In genomic region chr11:106062592-106062949, GRCh38 we compare ENCODE assay signal across 15 cellular contexts.
"Had no signal": no experiment of that assay in that cellular context is flagged by ENCODE, and none has a peak within 500 bp of the region (broad histone marks: within the 10 kb centered on the region; RNA-seq: fewer than 3 reads in every experiment).

No MANE protein-coding gene starts in this region.

- ATAC-seq: body of pancreas had no signal

- H3K9me3 Mint-ChIP-seq: activated CD4-positive, alpha-beta T cell treated with anti-CD3 and anti-CD28 coated beads, Interleukin-2, amount 10 ng/mL, durations not matched to agents 24 days and 14 days; activated naive CD8-positive, alpha-beta T cell treated with anti-CD3 and anti-CD28 coated beads, Interleukin-2, amount 10 ng/mL, durations not matched to agents 7 days and 5 days; immature natural killer cell; nephron progenitor cell had no signal

- H3K27ac ChIP-seq: body of pancreas, left ventricle myocardium inferior, sigmoid colon, spleen had no signal

- DNase-seq: activated CD4-positive, alpha-beta T cell treated with anti-CD3 and anti-CD28 coated beads, Interleukin-2, amount 10 ng/mL, durations not matched to agents 24 days and 14 days; activated CD4-positive, CD25-positive, alpha-beta regulatory T cell; activated gamma-delta T cell treated with Interleukin-2 at 50 U/mL for 16 hours; activated naive CD8-positive, alpha-beta T cell treated with anti-CD3 and anti-CD28 coated beads, Interleukin-2, amount 10 ng/mL, durations not matched to agents 7 days and 5 days; body of pancreas; immature natural killer cell; kidney glomerular epithelial cell; left ventricle myocardium inferior; mammary epithelial cell; midbrain; nephron progenitor cell; nucleus accumbens; sigmoid colon; spleen; stimulated activated naive B cell treated with anti-CD40 and anti-IgM and Interleukin-4, amounts not matched to agents 10 μg/mL and 1 μg/mL and 100 μg/mL, for 72 hours had no signal

- H3K4me1 Mint-ChIP-seq: nephron progenitor cell had no signal

- H3K4me3 ChIP-seq: body of pancreas, left ventricle myocardium inferior, sigmoid colon, spleen had no signal

- H3K4me1 ChIP-seq: body of pancreas, left ventricle myocardium inferior, sigmoid colon, spleen had no signal

- H3K27ac Mint-ChIP-seq: activated naive CD8-positive, alpha-beta T cell treated with anti-CD3 and anti-CD28 coated beads, Interleukin-2, amount 10 ng/mL, durations not matched to agents 7 days and 5 days; nephron progenitor cell; stimulated activated naive B cell treated with anti-CD40 and anti-IgM and Interleukin-4, amounts not matched to agents 10 μg/mL and 1 μg/mL and 100 μg/mL, for 72 hours had no signal

- H3K27me3 ChIP-seq: body of pancreas, sigmoid colon, spleen had no signal

- H3K9me3 ChIP-seq: body of pancreas, left ventricle myocardium inferior, sigmoid colon, spleen had no signal

- H3K27me3 Mint-ChIP-seq: activated CD4-positive, alpha-beta T cell treated with anti-CD3 and anti-CD28 coated beads, Interleukin-2, amount 10 ng/mL, durations not matched to agents 24 days and 14 days; activated naive CD8-positive, alpha-beta T cell treated with anti-CD3 and anti-CD28 coated beads, Interleukin-2, amount 10 ng/mL, durations not matched to agents 7 days and 5 days; stimulated activated naive B cell treated with anti-CD40 and anti-IgM and Interleukin-4, amounts not matched to agents 10 μg/mL and 1 μg/mL and 100 μg/mL, for 72 hours had no signal

- H3K4me3 Mint-ChIP-seq: activated CD4-positive, alpha-beta T cell treated with anti-CD3 and anti-CD28 coated beads, Interleukin-2, amount 10 ng/mL, durations not matched to agents 24 days and 14 days; activated naive CD8-positive, alpha-beta T cell treated with anti-CD3 and anti-CD28 coated beads, Interleukin-2, amount 10 ng/mL, durations not matched to agents 7 days and 5 days; immature natural killer cell; nephron progenitor cell; stimulated activated naive B cell treated with anti-CD40 and anti-IgM and Interleukin-4, amounts not matched to agents 10 μg/mL and 1 μg/mL and 100 μg/mL, for 72 hours had no signal
